Comparison of ENCODE assay signal across 17 cellular contexts in genomic region chr5:351084-351910, GRCh38.
"Had no signal": no experiment of that assay in that cellular context is flagged by ENCODE, and none has a peak within 500 bp of the region (broad histone marks: within the 10 kb centered on the region; RNA-seq: fewer than 3 reads in every experiment).

No MANE protein-coding gene starts in this region.

- H3K27ac Mint-ChIP-seq: activated B cell treated with CpG ODN at 0.5 μM for 24 hours; activated naive CD4-positive, alpha-beta T cell treated with anti-CD3 and anti-CD28 coated beads, Interleukin-2, amount 10 ng/mL, durations not matched to agents 7 days and 5 days; memory B cell; T-helper 17 cell had no signal

- FAIRE-seq: islet of Langerhans, TTC549 had no signal

- DNase-seq: activated B cell treated with CpG ODN at 0.5 μM for 24 hours; activated CD4-positive, alpha-beta T cell treated with anti-CD3 and anti-CD28 coated beads, Interleukin-2, amount 50 U/mL, for 48 hours; activated naive CD4-positive, alpha-beta T cell treated with anti-CD3 and anti-CD28 coated beads, Interleukin-2, amount 10 ng/mL, durations not matched to agents 7 days and 5 days; adrenal gland; dorsolateral prefrontal cortex; erythroblast; left ventricle myocardium inferior; mucosa of descending colon; naive thymus-derived CD8-positive, alpha-beta T cell; stimulated activated CD4-positive, alpha-beta T cell treated with anti-CD3 and anti-CD28 coated beads, Interleukin-15, amount 100 ng/mL, for 24 hours; stimulated activated CD4-positive, alpha-beta T cell treated with anti-CD3 and anti-CD28 coated beads, Interleukin-4, amount 100 ng/mL, for 1 hour; stimulated activated naive CD4-positive, alpha-beta T cell; T-helper 17 cell; uterus had no signal

- H3K36me3 Mint-ChIP-seq: memory B cell; naive thymus-derived CD8-positive, alpha-beta T cell had no signal

- H3K9me3 Mint-ChIP-seq: activated B cell treated with CpG ODN at 0.5 μM for 24 hours; memory B cell; naive thymus-derived CD8-positive, alpha-beta T cell had no signal

- H3K27me3 Mint-ChIP-seq: activated naive CD4-positive, alpha-beta T cell treated with anti-CD3 and anti-CD28 coated beads, Interleukin-2, amount 10 ng/mL, durations not matched to agents 7 days and 5 days had no signal

- ATAC-seq: mucosa of descending colon; naive thymus-derived CD8-positive, alpha-beta T cell; T-helper 17 cell had no signal

- H3K4me3 Mint-ChIP-seq: activated B cell treated with CpG ODN at 0.5 μM for 24 hours; activated naive CD4-positive, alpha-beta T cell treated with anti-CD3 and anti-CD28 coated beads, Interleukin-2, amount 10 ng/mL, durations not matched to agents 7 days and 5 days; memory B cell; naive thymus-derived CD8-positive, alpha-beta T cell; T-helper 17 cell had no signal
